15 cellular contexts compared by ENCODE assay signal in the genomic region with DNA sequence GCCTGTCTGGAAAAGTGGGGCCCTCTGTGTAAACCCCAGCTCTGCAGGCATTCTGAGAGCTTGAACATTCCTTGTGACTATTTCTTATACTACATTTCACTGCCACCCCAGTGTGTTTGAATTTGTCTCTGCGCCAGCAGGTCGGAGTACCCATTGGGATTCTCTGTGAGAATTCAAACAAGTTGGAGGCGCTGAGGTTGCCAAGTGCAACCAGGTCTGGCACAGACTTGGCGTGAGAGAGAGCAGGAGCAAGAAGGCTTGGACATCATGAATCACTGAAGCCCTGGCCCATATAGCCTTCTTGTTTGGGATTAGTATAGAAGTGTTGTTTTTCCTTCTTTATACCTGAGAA. TPM values are rescaled to one million over a fixed set of nuclear protein-coding genes. Genes with fewer than 3 reads are reported as not detected.
DNase-seq lines count a peak whose midpoint lies in the region; ATAC-seq and TF ChIP-seq lines count a peak whose summit lies in the region.
"Had no signal": no experiment of that assay in that cellular context is flagged by ENCODE, and none has a peak within 500 bp of the region (broad histone marks: within the 10 kb centered on the region; RNA-seq: fewer than 3 reads in every experiment).

No MANE protein-coding gene starts in this region.

- intact Hi-C loops in transverse colon (cut with DNase I; ENCODE audit: low total_unique reads): no loop called here

- TF ChIP-seq CTCF in RWPE2 (IDR thresholded peaks at IDR 0.05; ENCODE audit: poor library complexity, severe bottlenecking): no peak
- TF ChIP-seq CTCF in transverse colon (IDR thresholded peaks at IDR 0.05): no peak

- H3K4me3 ChIP-seq in RWPE2 (ENCODE audit: severe bottlenecking) (no peak overlapping the region), mucosa of rectum (ENCODE audit: low read length in 2 of 2) (peak overlapping the region; percentile 16 to 17), transverse colon (no peak overlapping the region)

- no peaks in the 10 kb centered on the region for H3K9me3 ChIP-seq in RWPE2 (ENCODE audit: severe bottlenecking)
- H3K9me3 ChIP-seq in mucosa of rectum (ENCODE audit: control insufficient read depth in 2 of 2, low read length in 2 of 2): no peaks in the 10 kb centered on the region
- no peaks in the 10 kb centered on the region for H3K9me3 ChIP-seq in transverse colon

- no peak for TF ChIP-seq EP300 in transverse colon (IDR thresholded peaks at IDR 0.05; ENCODE audit: low read depth)

- TF ChIP-seq POLR2A in transverse colon (IDR thresholded peaks at IDR 0.05): no peak

- no peak for DNase-seq in RWPE2 (ENCODE audit: low spot score)
- no peak for DNase-seq in transverse colon
- DNase-seq in NCI-H524 (lab: John Stamatoyannopoulos, UW): no peak
- no peak for DNase-seq in NCI-H524 treated with DMSO at 0.1 percent for 48 hours (lab: John Stamatoyannopoulos, UW)
- DNase-seq: activated CD4-positive, alpha-beta T cell treated with anti-CD3 and anti-CD28 coated beads for 48 hours; activated T-cell treated with anti-CD3 and anti-CD28 coated beads, Interleukin-2, amount 50 U/mL, for 4 hours; amygdala; EL; KG1; NCI-H1417; stimulated activated CD4-positive, alpha-beta T cell treated with anti-CD3 and anti-CD28 coated beads, Interleukin-1b, Interleukin-23, amount 100 ng/mL, for 48 hours; stimulated activated CD8-positive, alpha-beta memory T cell treated with anti-CD3 and anti-CD28 coated beads, Interleukin-4, amount 100 ng/mL, for 48 hours had no signal

- H3K27ac ChIP-seq in RWPE2 (ENCODE audit: poor library complexity, severe bottlenecking) (peak overlapping the region; percentile 98), mucosa of rectum (ENCODE audit: low read depth in 2 of 2, low read length in 2 of 2) (peak overlapping the region; percentile 96), transverse colon (peak overlapping the region; percentile 80 to 89 (median 88))

- H3K4me1 ChIP-seq in RWPE2 (ENCODE audit: insufficient read depth, poor library complexity, severe bottlenecking) (peaks cover 30% of the 10 kb centered on the region), mucosa of rectum (ENCODE audit: control insufficient read depth in 2 of 2, insufficient read depth in 2 of 2, low read length in 2 of 2) (peaks cover 45 to 60% of the 10 kb centered on the region in 2 donors), transverse colon (peaks cover 27 to 59% (median 52%) of the 10 kb centered on the region in 4 donors)

- peak overlapping the region; percentile 38 to 66 for H3K9ac ChIP-seq in mucosa of rectum (ENCODE audit: low read depth in 1 of 2, low read length in 2 of 2)

- H3K36me3 ChIP-seq in RWPE2 (ENCODE audit: low read depth): no peaks in the 10 kb centered on the region
- no peaks in the 10 kb centered on the region for H3K36me3 ChIP-seq in mucosa of rectum (ENCODE audit: control insufficient read depth in 2 of 2, insufficient read depth in 2 of 2, low read length in 2 of 2)
- no peaks in the 10 kb centered on the region for H3K36me3 ChIP-seq in transverse colon

- in situ Hi-C loops in transverse colon (cut with MboI; ENCODE audit: low pct_ligation_motif_present in 1 of 4, low pct_unique_long_range_greater_than_20kb in 1 of 4, low sequenced_read_pairs in 3 of 4): no loop called here

- H3K27me3 ChIP-seq in RWPE2 (ENCODE audit: insufficient read depth, poor library complexity, severe bottlenecking) (no peaks in the 10 kb centered on the region), mucosa of rectum (ENCODE audit: control insufficient read depth in 2 of 2, insufficient read depth in 2 of 2, low read length in 2 of 2) (no peaks in the 10 kb centered on the region), transverse colon (no peaks in the 10 kb centered on the region)

- WGBS in transverse colon (ENCODE audit: low coverage in 1 of 2), 2 donors: 29 to 72% methylated on average over 3 to 4 of the region's 4 CpGs

- peak; percentile 59 for ATAC-seq in RWPE2 (ENCODE audit: low read depth)
- peak; percentile 7 for ATAC-seq in esophagus mucosa
- ATAC-seq in HG03095 (IDR thresholded peaks at IDR 0.05; ENCODE audit: unreplicated experiment): no peak
- ATAC-seq: activated T-cell treated with anti-CD3 and anti-CD28 coated beads, Interleukin-2, amount 50 U/mL, for 4 hours had no signal

RNA-seq across cellular contexts. Expression of a gene that starts 33.0 kb away (rescaled TPM):
- total RNA-seq in esophagus mucosa (194 TPM), transverse colon (100 to 1,000 TPM; 128 to 185 (median 178) TPM)

Comparison
In these comparisons a context has a peak if more than half of its experiments do, and no peak if none do; other contexts are left out.
1. H3K4me3 ChIP-seq: peak in mucosa of rectum (2 of 2); none in RWPE2 (single experiment) and transverse colon (0 of 4).
2. Peak in every context shown above with its lines, with median percentiles within 50 percentile points of each other: H3K27ac ChIP-seq.